In genomic region chr20:3812259-3812681, GRCh38 we compare ENCODE assay signal across 8 cellular contexts. TPM values are rescaled to one million over a fixed set of nuclear protein-coding genes. Genes with fewer than 3 reads are reported as not detected.
DNase-seq lines count a peak whose midpoint lies in the region; ATAC-seq, FAIRE-seq and TF ChIP-seq lines count a peak whose summit lies in the region.

No MANE protein-coding gene starts in this region.

- H3K27ac ChIP-seq in BLaER1 = peak overlapping the region; percentile 66
- peak overlapping the region; percentile 73 to 96 (median 86) for H3K27ac ChIP-seq in Peyer's patch
- peak overlapping the region; percentile 92 to 100 (median 98) for H3K27ac ChIP-seq in dorsolateral prefrontal cortex
- H3K27ac ChIP-seq in pancreas = peak overlapping the region; percentile 74 to 93 (median 84)

- 89 to 93% methylated on average over 5 to 9 of the region's 9 CpGs for WGBS in pancreas, 2 donors

- TF ChIP-seq CTCF in Peyer's patch (IDR thresholded peaks at IDR 0.05) (no peak), dorsolateral prefrontal cortex (IDR thresholded peaks at IDR 0.05 in 54 of 56, conservative IDR thresholded peaks at IDR 0.05 in 2 of 56; ENCODE audit: low read depth in 1 of 56, partially characterized antibody in 56 of 56) (no peak), pancreas (IDR thresholded peaks at IDR 0.05) (no peak)

- ATAC-seq in pancreas = no peak

- no peak for DNase-seq in Peyer's patch
- DNase-seq in dorsolateral prefrontal cortex = no peak
- DNase-seq in pancreas = no peak
- no peak for DNase-seq in AG20443 (ENCODE audit: low spot score)
- DNase-seq in activated effector memory CD4-positive, alpha-beta T cell treated with anti-CD3 and anti-CD28 coated beads, Interleukin-2, amount 50 U/mL, for 16 hours = no peak
- no peak for DNase-seq in T-helper 9 cell
- no peak for DNase-seq in T1000 (lab: John Stamatoyannopoulos, UW)

- H3K4me2 ChIP-seq in BLaER1 = peak overlapping the region; percentile 69

- no peak for TF ChIP-seq POLR2A in Peyer's patch (IDR thresholded peaks at IDR 0.05)

- H3K36me3 ChIP-seq in BLaER1 (no peaks in the 10 kb centered on the region), Peyer's patch (no peaks in the 10 kb centered on the region), pancreas (no peaks in the 10 kb centered on the region)

- no peak overlapping the region for H3K4me3 ChIP-seq in BLaER1
- H3K4me3 ChIP-seq in Peyer's patch = no peak overlapping the region
- H3K4me3 ChIP-seq in dorsolateral prefrontal cortex = peak overlapping the region in 42 of 59 donors; percentile 24 to 71 (median 52)
- H3K4me3 ChIP-seq in pancreas = no peak overlapping the region

- no peak overlapping the region for H3K9ac ChIP-seq in BLaER1

- intact Hi-C loops in dorsolateral prefrontal cortex (cut with DNase I) = no loop called here
- intact Hi-C loops in pancreas (cut with DNase I) = no loop called here

- FAIRE-seq in pancreas (lab: Jason Lieb, UNC) = no peak

- H3K4me1 ChIP-seq in BLaER1 (peaks cover 37% of the 10 kb centered on the region), Peyer's patch (peaks cover 0 to 45% (median 8%) of the 10 kb centered on the region in 4 donors), pancreas (peaks cover 35 to 53% (median 38%) of the 10 kb centered on the region in 3 donors)

- no peaks in the 10 kb centered on the region for H4K20me1 ChIP-seq in BLaER1

- H3K27me3 ChIP-seq in BLaER1 (no peaks in the 10 kb centered on the region), Peyer's patch (no peaks in the 10 kb centered on the region), dorsolateral prefrontal cortex (no peaks in the 10 kb centered on the region), pancreas (no peaks in the 10 kb centered on the region)

- no peaks in the 10 kb centered on the region for H3K9me3 ChIP-seq in BLaER1
- no peaks in the 10 kb centered on the region for H3K9me3 ChIP-seq in Peyer's patch
- H3K9me3 ChIP-seq in pancreas = no peaks in the 10 kb centered on the region

RNA-seq across cellular contexts. Expression of gene AP5S1, which starts 8.1 kb away (rescaled TPM):
- 10 to 100 TPM; 11.6 to 26.4 (median 22.5) TPM for total RNA-seq in Peyer's patch
- 10 to 100 TPM in 119 of 120 experiments, 1 to 10 TPM in 1; 9.8 to 22.0 (median 15.9) TPM for total RNA-seq in dorsolateral prefrontal cortex
- 1 to 10 TPM; 4.7 to 7.9 (median 6.8) TPM for total RNA-seq in pancreas
- 1 to 10 TPM; 5.4 to 7.3 TPM for polyA plus RNA-seq in pancreas

RNA-seq across cellular contexts. Expression of gene CDC25B, which starts 16.2 kb away (rescaled TPM):
- total RNA-seq in Peyer's patch (100 to 1,000 TPM in 1 of 4 donors, 10 to 100 TPM in 3; 14.2 to 202 (median 34.1) TPM), dorsolateral prefrontal cortex (10 to 100 TPM; 30.5 to 72.6 (median 46.2) TPM), pancreas (10 to 100 TPM in 2 of 6 donors, 1 to 10 TPM in 4; 3.7 to 13.5 (median 5.0) TPM)
- polyA plus RNA-seq in pancreas = 10 to 100 TPM; 24.4 to 28.8 TPM

RNA-seq across cellular contexts. Expression of gene CENPB, which starts 25.7 kb away (rescaled TPM):
- total RNA-seq in Peyer's patch (10 to 100 TPM; 39.8 to 61.9 (median 47.0) TPM), dorsolateral prefrontal cortex (100 to 1,000 TPM in 20 of 120 experiments, 10 to 100 TPM in 100; 53.5 to 178 (median 74.0) TPM), pancreas (10 to 100 TPM; 30.2 to 46.5 (median 39.3) TPM)
- 10 to 100 TPM; 34.0 to 44.2 TPM for polyA plus RNA-seq in pancreas

RNA-seq across cellular contexts. Expression of gene SPEF1, which starts 31.0 kb away (rescaled TPM):
- total RNA-seq in Peyer's patch (not detected), dorsolateral prefrontal cortex (10 to 100 TPM in 3 of 120 experiments, 1 to 10 TPM in 117; 2.0 to 11.0 (median 5.3) TPM), pancreas (under 1 TPM; 0.20 to 0.55 (median 0.40) TPM)
- 1 to 10 TPM; 1.7 TPM for polyA plus RNA-seq in pancreas

RNA-seq across cellular contexts. Expression of gene MAVS, which starts 34.4 kb away (rescaled TPM):
- 10 to 100 TPM; 39.6 to 94.4 (median 69.7) TPM for total RNA-seq in Peyer's patch
- total RNA-seq in dorsolateral prefrontal cortex = 10 to 100 TPM; 17.4 to 50.9 (median 25.6) TPM
- total RNA-seq in pancreas = 10 to 100 TPM; 17.2 to 25.1 (median 21.6) TPM
- polyA plus RNA-seq in pancreas = 10 to 100 TPM in 1 of 2 donors, 1 to 10 TPM in 1; 9.5 to 20.5 TPM

Comparison
In these comparisons a context has a peak if more than half of its experiments do, and no peak if none do; other contexts are left out.
1. H3K4me3 ChIP-seq: peak in dorsolateral prefrontal cortex (42 of 59); none in BLaER1 (single experiment), Peyer's patch (0 of 4) and pancreas (0 of 4).
2. Peak in every context shown above with its lines, with median percentiles within 50 percentile points of each other: H3K27ac ChIP-seq.